23 cellular contexts compared by ENCODE assay signal in the genomic region with DNA sequence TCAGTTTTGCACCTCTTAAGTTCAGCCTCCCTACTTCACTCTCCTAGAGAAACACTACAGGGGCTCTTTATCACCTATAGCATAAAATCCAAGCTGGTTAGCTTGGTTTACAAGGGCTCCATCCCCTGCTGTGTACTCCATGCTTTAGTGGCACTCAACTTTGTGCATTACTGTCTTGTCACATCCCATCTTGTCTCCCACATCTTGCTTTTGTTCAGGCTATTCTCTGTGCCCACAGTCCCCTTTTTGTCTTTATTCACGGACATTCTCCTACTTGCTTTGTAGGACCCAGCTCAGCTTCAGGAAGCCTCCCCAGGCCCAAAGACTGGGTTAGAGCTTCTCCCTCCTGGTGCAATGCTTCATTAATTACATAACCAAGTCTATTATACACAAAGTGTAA.
"Had no signal": no experiment of that assay in that cellular context is flagged by ENCODE, and none has a peak within 500 bp of the region (broad histone marks: within the 10 kb centered on the region; RNA-seq: fewer than 3 reads in every experiment).

No MANE protein-coding gene starts in this region.

- H3K36me3 ChIP-seq: SJSA1 had no signal

- H3K4me2 ChIP-seq: KMS-11 had no signal

- H3K27ac ChIP-seq: KMS-11, SJSA1, SK-N-MC had no signal

- ATAC-seq: K562 had no signal

- H3K9ac ChIP-seq: KMS-11 had no signal

- DNase-seq: Kasumi-1, MM.1S, NCI-H1048, NCI-H1105, NCI-H1436 treated with DMSO at 0.1 percent for 48 hours, NCI-H1694, NCI-H1930, NCI-H2081, NCI-H2107, NCI-H2171 treated with DMSO at 0.1 percent for 48 hours, NCI-H345, NCI-H446 treated with DMSO at 0.1 percent for 48 hours, NCI-H524 treated with DMSO at 0.1 percent for 48 hours, NCI-H69, NCI-H774, Right ventricle myocardium superior, RPMI8226, SIG-M5 had no signal

- H3K4me3 Mint-ChIP-seq: IgD-negative memory B cell had no signal

- H3K9me3 Mint-ChIP-seq: IgD-negative memory B cell had no signal

- H3K4me3 ChIP-seq: K562, SJSA1, SK-N-MC had no signal

- H3K27ac Mint-ChIP-seq: IgD-negative memory B cell had no signal

- H3K27me3 ChIP-seq: SJSA1 had no signal

- H3K27me3 Mint-ChIP-seq: IgD-negative memory B cell had no signal

- H3K9me3 ChIP-seq: SJSA1 had no signal
